Comparison of ENCODE assay signal across 9 cellular contexts in the genomic region with DNA sequence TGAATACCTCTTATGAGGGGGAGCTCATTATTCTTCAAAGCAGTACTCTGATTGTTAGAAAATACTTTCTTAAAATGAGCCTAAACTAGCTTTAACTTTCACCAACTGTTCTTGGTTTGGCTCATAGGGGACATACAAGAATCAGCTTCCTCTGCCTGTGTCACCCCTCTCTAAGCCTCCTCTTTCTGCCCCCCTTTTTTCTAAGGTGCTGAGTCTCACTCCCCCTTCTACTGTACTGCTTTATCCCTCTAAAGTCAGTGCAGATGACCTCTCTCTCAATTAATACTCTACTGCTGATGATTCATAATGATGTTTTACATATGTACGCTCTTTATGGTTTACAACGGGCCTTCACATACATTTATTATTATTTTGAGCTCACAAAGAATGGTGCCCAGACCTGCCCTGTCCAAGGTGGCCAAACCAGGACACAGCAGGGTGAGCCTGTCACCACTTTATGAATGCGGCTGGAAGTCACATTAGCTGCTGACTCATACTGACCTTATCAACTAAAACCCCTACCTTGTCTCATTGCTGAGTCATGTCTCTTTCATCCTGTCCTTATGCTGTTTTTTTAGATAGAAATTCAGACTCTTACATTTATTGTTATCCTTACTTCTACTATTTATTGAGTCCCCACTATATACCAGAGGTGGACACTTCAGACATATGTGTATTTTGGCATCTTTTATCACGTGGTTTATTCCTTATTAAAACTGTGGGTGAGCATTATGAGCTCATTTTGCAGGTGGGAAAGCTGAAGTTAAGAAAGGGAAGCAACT.
A peak's percentile ranks its signal among the peaks of the same experiment; 100 is the strongest.
DNase-seq lines count a peak whose midpoint lies in the region; ATAC-seq and TF ChIP-seq lines count a peak whose summit lies in the region.
"Had no signal": no experiment of that assay in that cellular context is flagged by ENCODE, and none has a peak within 500 bp of the region (broad histone marks: within the 10 kb centered on the region; RNA-seq: fewer than 3 reads in every experiment).

No MANE protein-coding gene starts in this region.

- no peaks in the 10 kb centered on the region for H3K4me1 Mint-ChIP-seq in osteocyte (ENCODE audit: unreplicated experiment)

- no peak overlapping the region for H3K4me3 Mint-ChIP-seq in osteocyte (ENCODE audit: unreplicated experiment)
- H3K4me3 Mint-ChIP-seq: activated naive CD8-positive, alpha-beta T cell had no signal

- H3K36me3 Mint-ChIP-seq in osteocyte (ENCODE audit: unreplicated experiment): no peaks in the 10 kb centered on the region
- H3K36me3 Mint-ChIP-seq: activated naive CD8-positive, alpha-beta T cell had no signal

- H3K27ac ChIP-seq in osteoblast (ENCODE audit: low read depth, low read length): no peak overlapping the region

- H3K9me3 Mint-ChIP-seq in osteocyte (ENCODE audit: unreplicated experiment): no peaks in the 10 kb centered on the region

- peaks cover 30% of the 10 kb centered on the region for H3K27me3 Mint-ChIP-seq in osteocyte (ENCODE audit: unreplicated experiment)

- H3K9me3 ChIP-seq in osteoblast (ENCODE audit: low read depth, low read length): no peaks in the 10 kb centered on the region

- no peaks in the 10 kb centered on the region for H4K20me1 ChIP-seq in osteoblast (ENCODE audit: insufficient read depth, low read length)

- H3K27me3 ChIP-seq in osteoblast (ENCODE audit: insufficient read depth, low read length): peaks cover 25% of the 10 kb centered on the region

- H3K4me1 ChIP-seq in osteoblast (ENCODE audit: insufficient read depth, low read length): no peaks in the 10 kb centered on the region

- no peaks in the 10 kb centered on the region for H3K36me3 ChIP-seq in osteoblast (ENCODE audit: insufficient read depth, low read length)

- H3K4me2 ChIP-seq in osteoblast (ENCODE audit: insufficient read depth, low read length): no peak overlapping the region

- H3K4me3 ChIP-seq in epithelial cell of proximal tubule (ENCODE audit: low read depth, low read length): no peak overlapping the region
- H3K4me3 ChIP-seq in osteoblast (ENCODE audit: insufficient read depth, low read length): no peak overlapping the region

- peak; percentile 50 for ATAC-seq in GM21447 (IDR thresholded peaks at IDR 0.05; ENCODE audit: unreplicated experiment)
- no peak for ATAC-seq in HG03108 (IDR thresholded peaks at IDR 0.05; ENCODE audit: unreplicated experiment)
- ATAC-seq in HG03520 (IDR thresholded peaks at IDR 0.05; ENCODE audit: unreplicated experiment): no peak

- no peaks in the 10 kb centered on the region for H3K79me2 ChIP-seq in osteoblast (ENCODE audit: insufficient read depth, low read length)

- no peak overlapping the region for H2AFZ ChIP-seq in osteoblast (ENCODE audit: low read length)

- no peak overlapping the region for H3K27ac Mint-ChIP-seq in osteocyte (ENCODE audit: unreplicated experiment)
- H3K27ac Mint-ChIP-seq: activated naive CD8-positive, alpha-beta T cell had no signal

- TF ChIP-seq CTCF in epithelial cell of proximal tubule (conservative IDR thresholded peaks at IDR 0.05; ENCODE audit: low read depth, low read length): no peak
- no peak for TF ChIP-seq CTCF in osteocyte (IDR thresholded peaks at IDR 0.05)
- TF ChIP-seq CTCF in osteoblast (IDR thresholded peaks at IDR 0.05; ENCODE audit: extremely low read depth, low read depth, low read length): no peak

- peak; percentile 90 for DNase-seq in DMS53 (lab: John Stamatoyannopoulos, UW)
- peak; percentile 48 for DNase-seq in NCI-H226
- DNase-seq in epithelial cell of proximal tubule (ENCODE audit: low read depth): peak; percentile 13
- DNase-seq in osteocyte (ENCODE audit: extremely low spot score, unreplicated experiment): no peak
- DNase-seq in osteoblast (ENCODE audit: insufficient read length, low spot score, missing footprints): no peak

Comparison
In these comparisons a context has a peak if more than half of its experiments do, and no peak if none do; other contexts are left out.
1. DNase-seq: peak in DMS53 (single experiment), NCI-H226 (single experiment) and epithelial cell of proximal tubule (single experiment); none in osteocyte (single experiment) and osteoblast (single experiment).